23 cellular contexts compared by ENCODE assay signal in genomic region chr13:42000836-42001235, GRCh38.
"Had no signal": no experiment of that assay in that cellular context is flagged by ENCODE, and none has a peak within 500 bp of the region (broad histone marks: within the 10 kb centered on the region; RNA-seq: fewer than 3 reads in every experiment).

No MANE protein-coding gene starts in this region.

- H3K9me3 Mint-ChIP-seq: activated naive CD4-positive, alpha-beta T cell treated with anti-CD3 and anti-CD28 coated beads, Interleukin-2, amount 10 ng/mL, durations not matched to agents 7 days and 5 days; activated naive CD8-positive, alpha-beta T cell treated with anti-CD3 and anti-CD28 coated beads, Interleukin-2, amount 50 U/mL, for 24 hours; immature natural killer cell; nephron progenitor cell had no signal

- H3K27me3 ChIP-seq: esophagus muscularis mucosa, heart right ventricle, right atrium auricular region, transverse colon had no signal

- H3K36me3 ChIP-seq: esophagus muscularis mucosa, heart right ventricle, right atrium auricular region, transverse colon had no signal

- H3K9me3 ChIP-seq: esophagus muscularis mucosa, heart right ventricle, right atrium auricular region, transverse colon had no signal

- DNase-seq: activated CD4-positive, alpha-beta T cell treated with anti-CD3 and anti-CD28 coated beads, Interleukin-2, amount 50 U/mL, for 1 hour; activated CD4-positive, CD25-positive, alpha-beta regulatory T cell treated with anti-CD3 and anti-CD28 coated beads, Interleukin-2, amount 50 U/mL, for 72 hours; activated CD8-positive, alpha-beta memory T cell treated with anti-CD3 and anti-CD28 coated beads for 24 hours; activated CD8-positive, alpha-beta memory T cell treated with anti-CD3 and anti-CD28 coated beads, Interleukin-2, amount 50 U/mL, for 48 hours; activated effector memory CD4-positive, alpha-beta T cell treated with Interleukin-2 at 50 U/mL for 16 hours; activated naive CD4-positive, alpha-beta T cell treated with anti-CD3 and anti-CD28 coated beads, Interleukin-2, amount 10 ng/mL, durations not matched to agents 7 days and 5 days; activated naive CD8-positive, alpha-beta T cell treated with anti-CD3 and anti-CD28 coated beads, Interleukin-2, amount 50 U/mL, for 24 hours; activated T-cell treated with anti-CD3 and anti-CD28 coated beads, Interleukin-2, amount 50 U/mL, for 48 hours; aorta; cerebellar nuclear complex; cortex of kidney; effector CD4-positive, alpha-beta T cell; heart right ventricle; immature natural killer cell; occipital lobe; stimulated activated naive CD8-positive, alpha-beta T cell treated with anti-CD3 and anti-CD28 coated beads, Interleukin-15, Interleukin-2, amounts not matched to agents 100 U/mL and 50 U/mL, for 24 hours; T1000; transverse colon had no signal

- FAIRE-seq: bronchial epithelial cell had no signal

- H3K4me3 ChIP-seq: esophagus muscularis mucosa, heart right ventricle, right atrium auricular region, transverse colon had no signal

- H3K27ac ChIP-seq: esophagus muscularis mucosa, heart right ventricle, right atrium auricular region, transverse colon had no signal

- H3K36me3 Mint-ChIP-seq: activated naive CD4-positive, alpha-beta T cell treated with anti-CD3 and anti-CD28 coated beads, Interleukin-2, amount 10 ng/mL, durations not matched to agents 7 days and 5 days; immature natural killer cell had no signal

- H3K4me1 ChIP-seq: right atrium auricular region, transverse colon had no signal

- H3K27ac Mint-ChIP-seq: activated naive CD4-positive, alpha-beta T cell treated with anti-CD3 and anti-CD28 coated beads, Interleukin-2, amount 10 ng/mL, durations not matched to agents 7 days and 5 days; activated naive CD8-positive, alpha-beta T cell treated with anti-CD3 and anti-CD28 coated beads, Interleukin-2, amount 50 U/mL, for 24 hours; immature natural killer cell; progenitor cell of endocrine pancreas had no signal

- H3K4me1 Mint-ChIP-seq: activated naive CD4-positive, alpha-beta T cell treated with anti-CD3 and anti-CD28 coated beads, Interleukin-2, amount 10 ng/mL, durations not matched to agents 7 days and 5 days; activated naive CD8-positive, alpha-beta T cell treated with anti-CD3 and anti-CD28 coated beads, Interleukin-2, amount 50 U/mL, for 24 hours; immature natural killer cell had no signal

- H3K4me3 Mint-ChIP-seq: activated naive CD4-positive, alpha-beta T cell treated with anti-CD3 and anti-CD28 coated beads, Interleukin-2, amount 10 ng/mL, durations not matched to agents 7 days and 5 days; activated naive CD8-positive, alpha-beta T cell treated with anti-CD3 and anti-CD28 coated beads, Interleukin-2, amount 50 U/mL, for 24 hours; immature natural killer cell; nephron progenitor cell had no signal
